In the genomic region with DNA sequence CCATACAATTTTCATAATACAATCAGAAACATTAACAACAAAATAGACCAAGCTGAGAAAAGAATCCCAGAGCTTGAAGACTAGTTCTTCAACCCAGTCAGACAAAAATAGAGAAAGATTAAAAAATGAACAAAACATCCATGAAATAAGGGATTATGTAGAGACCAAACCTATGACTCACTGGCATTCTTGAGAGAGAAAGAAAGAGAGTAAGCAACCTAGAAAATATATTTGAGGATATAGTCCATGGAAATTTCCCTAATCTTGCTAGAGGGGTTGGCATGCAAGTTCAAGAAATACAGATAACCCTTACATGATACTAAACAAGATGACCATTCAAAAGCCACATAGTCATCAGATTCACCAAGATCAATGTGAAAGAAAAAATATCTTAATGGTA, we compare ENCODE assay signal across 22 cellular contexts.
DNase-seq lines count a peak whose midpoint lies in the region; ATAC-seq and TF ChIP-seq lines count a peak whose summit lies in the region.
"Had no signal": no experiment of that assay in that cellular context is flagged by ENCODE, and none has a peak within 500 bp of the region (broad histone marks: within the 10 kb centered on the region; RNA-seq: fewer than 3 reads in every experiment).

No MANE protein-coding gene starts in this region.

- H3K27ac Mint-ChIP-seq in activated T-helper 17 cell treated with anti-CD3 and anti-CD28 coated beads, Interleukin-2, amount 50 U/mL, for 72 hours, result no peak overlapping the region
- H3K27ac Mint-ChIP-seq: CD4-positive, CD25-positive, alpha-beta regulatory T cell; GM23338; IgD-negative memory B cell had no signal

- H3K27me3 ChIP-seq in mesenchymal stem cell (ENCODE audit: control insufficient read depth in 1 of 2, insufficient read depth in 1 of 2, low read length in 2 of 2), result no peaks in the 10 kb centered on the region
- H3K27me3 ChIP-seq: BE2C had no signal

- no peak overlapping the region for H2BK15ac ChIP-seq in mesenchymal stem cell (ENCODE audit: low read depth, poor library complexity, severe bottlenecking)

- H3K14ac ChIP-seq in mesenchymal stem cell (ENCODE audit: low read length in 2 of 2), result no peak overlapping the region

- no peak overlapping the region for H2AK5ac ChIP-seq in mesenchymal stem cell (ENCODE audit: low read length, severe bottlenecking)

- DNase-seq in EH (ENCODE audit: low read depth) (peak; percentile 47), HS-5 (ENCODE audit: low read depth) (peak; percentile 3), astrocyte of the hippocampus (ENCODE audit: low read depth, low spot score) (peak; percentile 19), mesenchymal stem cell (peak; percentile 11), NCI-H345 (lab: John Stamatoyannopoulos, UW) (no peak), mucosa of descending colon (no peak)
- DNase-seq in activated CD4-positive, CD25-positive, alpha-beta regulatory T cell treated with anti-CD3 and anti-CD28 coated beads, Interleukin-2, amount 50 U/mL, for 72 hours, result no peak
- DNase-seq: BE2C; CD4-positive, CD25-positive, alpha-beta regulatory T cell; COR-L47; DMS 273 treated with DMSO at 0.1 percent for 48 hours; Karpas-422; MM.1S; NCI-H1092; NCI-H146; NCI-H2107; NCI-H524 treated with DMSO at 0.1 percent for 48 hours; SHP77 treated with DMSO at 0.1 percent for 48 hours had no signal

- H3K27me3 Mint-ChIP-seq in activated T-helper 17 cell treated with anti-CD3 and anti-CD28 coated beads, Interleukin-2, amount 50 U/mL, for 72 hours, result no peaks in the 10 kb centered on the region
- H3K27me3 Mint-ChIP-seq: CD4-positive, CD25-positive, alpha-beta regulatory T cell; IgD-negative memory B cell had no signal

- H4K8ac ChIP-seq in mesenchymal stem cell (ENCODE audit: low read length), result no peak overlapping the region

- no peaks in the 10 kb centered on the region for H3K4me1 ChIP-seq in mesenchymal stem cell (ENCODE audit: control insufficient read depth, insufficient read depth, low read depth, low read length)
- H3K4me1 ChIP-seq in mucosa of descending colon (ENCODE audit: low read depth), result no peaks in the 10 kb centered on the region
- H3K4me1 ChIP-seq: BE2C had no signal

- no peaks in the 10 kb centered on the region for H3K4me1 Mint-ChIP-seq in activated T-helper 17 cell treated with anti-CD3 and anti-CD28 coated beads, Interleukin-2, amount 50 U/mL, for 72 hours
- H3K4me1 Mint-ChIP-seq: CD4-positive, CD25-positive, alpha-beta regulatory T cell; GM23338; IgD-negative memory B cell had no signal

- no peak overlapping the region for H3K27ac ChIP-seq in mesenchymal stem cell (ENCODE audit: low read length, poor library complexity, severe bottlenecking)

- no peak overlapping the region for H3K18ac ChIP-seq in mesenchymal stem cell (ENCODE audit: low read depth in 1 of 2, low read length in 2 of 2)

- ATAC-seq in mucosa of descending colon, result no peak
- ATAC-seq in activated T-helper 17 cell treated with anti-CD3 and anti-CD28 coated beads, Interleukin-2, amount 50 U/mL, for 72 hours (replicated peaks), result no peak
- ATAC-seq: GM12878, GM23338 had no signal

- H3K9me3 ChIP-seq in mesenchymal stem cell (ENCODE audit: control insufficient read depth, low read length) (no peaks in the 10 kb centered on the region), mucosa of descending colon (no peaks in the 10 kb centered on the region)
- H3K9me3 ChIP-seq: BE2C had no signal

- H3K4me3 ChIP-seq in mesenchymal stem cell (ENCODE audit: insufficient read depth in 1 of 2, low read depth in 1 of 2, low read length in 2 of 2), result no peak overlapping the region
- no peak overlapping the region for H3K4me3 ChIP-seq in mucosa of descending colon
- H3K4me3 ChIP-seq: GM12878, GM23338 had no signal

- H3K4ac ChIP-seq in mesenchymal stem cell (ENCODE audit: low read depth in 1 of 2, low read length in 2 of 2), result no peak overlapping the region

- no peak overlapping the region for H2BK5ac ChIP-seq in mesenchymal stem cell (ENCODE audit: low read depth, low read length, poor library complexity, severe bottlenecking)

- no peak overlapping the region for H3K4me3 Mint-ChIP-seq in activated T-helper 17 cell treated with anti-CD3 and anti-CD28 coated beads, Interleukin-2, amount 50 U/mL, for 72 hours
- H3K4me3 Mint-ChIP-seq: CD4-positive, CD25-positive, alpha-beta regulatory T cell; GM23338; IgD-negative memory B cell had no signal

- intact Hi-C loops in mucosa of descending colon (cut with DNase I, micrococcal nuclease), result no loop called here

- H2BK120ac ChIP-seq in mesenchymal stem cell (ENCODE audit: low read depth, low read length), result no peak overlapping the region

- H3K79me1 ChIP-seq in mesenchymal stem cell (replicated peaks; ENCODE audit: low read length, poor library complexity, severe bottlenecking), result no peaks in the 10 kb centered on the region

- no peak overlapping the region for H3K23ac ChIP-seq in mesenchymal stem cell (ENCODE audit: low read length in 2 of 2)

- no peak overlapping the region for H4K91ac ChIP-seq in mesenchymal stem cell (ENCODE audit: low read length)

- no peak overlapping the region for H3K4me2 ChIP-seq in mesenchymal stem cell (ENCODE audit: low read length, poor library complexity, severe bottlenecking)
- H3K4me2 ChIP-seq: GM23338 had no signal

- no peaks in the 10 kb centered on the region for H3K36me3 Mint-ChIP-seq in activated T-helper 17 cell treated with anti-CD3 and anti-CD28 coated beads, Interleukin-2, amount 50 U/mL, for 72 hours (ENCODE audit: low read depth)
- H3K36me3 Mint-ChIP-seq: CD4-positive, CD25-positive, alpha-beta regulatory T cell; IgD-negative memory B cell had no signal

- peaks cover 7% of the 10 kb centered on the region for H3K9me3 Mint-ChIP-seq in activated T-helper 17 cell treated with anti-CD3 and anti-CD28 coated beads, Interleukin-2, amount 50 U/mL, for 72 hours
- H3K9me3 Mint-ChIP-seq: GM23338 had no signal

- no peak for TF ChIP-seq CTCF in mucosa of descending colon (IDR thresholded peaks at IDR 0.05)

- H2AFZ ChIP-seq in mesenchymal stem cell (ENCODE audit: low read depth, low read length), result no peak overlapping the region
- H2AFZ ChIP-seq: GM23338 had no signal

- H3K36me3 ChIP-seq in mesenchymal stem cell (ENCODE audit: control insufficient read depth in 1 of 2, insufficient read depth in 2 of 2, low read depth in 1 of 2, low read length in 2 of 2), result no peaks in the 10 kb centered on the region
- H3K36me3 ChIP-seq in mucosa of descending colon (ENCODE audit: low read depth), result no peaks in the 10 kb centered on the region
- H3K36me3 ChIP-seq: BE2C had no signal

- H2BK12ac ChIP-seq in mesenchymal stem cell (ENCODE audit: low read length in 2 of 2), result no peak overlapping the region

- no peak overlapping the region for H3K9ac ChIP-seq in mesenchymal stem cell (ENCODE audit: low read length)

Comparison
In these comparisons a context has a peak if more than half of its experiments do, and no peak if none do; other contexts are left out.
1. DNase-seq: peak in EH (single experiment), HS-5 (single experiment), astrocyte of the hippocampus (single experiment) and mesenchymal stem cell (single experiment); none in activated CD4-positive, CD25-positive, alpha-beta regulatory T cell treated with anti-CD3 and anti-CD28 coated beads, Interleukin-2, amount 50 U/mL, for 72 hours (single experiment), NCI-H345 (single experiment) and mucosa of descending colon (0 of 3).